ENCODE assay signal across 33 cellular contexts in genomic region chr4:37546586-37546985, GRCh38.
"Had no signal": no experiment of that assay in that cellular context is flagged by ENCODE, and none has a peak within 500 bp of the region (broad histone marks: within the 10 kb centered on the region; RNA-seq: fewer than 3 reads in every experiment).

No MANE protein-coding gene starts in this region.

- H3K4me3 ChIP-seq: MG63 had no signal

- H3K4me2 ChIP-seq: KMS-11 had no signal

- H3K36me3 ChIP-seq: MG63 had no signal

- H3K9ac ChIP-seq: KMS-11 had no signal

- H3K27me3 ChIP-seq: MG63 had no signal

- H3K9me3 ChIP-seq: MG63 had no signal

- H3K27ac ChIP-seq: KMS-11 had no signal

- DNase-seq: Kasumi-1, KG1, MG63, MM.1S, NCI-H1048, NCI-H1092, NCI-H1092 treated with DMSO at 0.1 percent for 48 hours, NCI-H1105, NCI-H1105 treated with DMSO at 0.1 percent for 48 hours, NCI-H1417, NCI-H1417 treated with DMSO at 0.1 percent for 48 hours, NCI-H1436, NCI-H1436 treated with DMSO at 0.1 percent for 48 hours, NCI-H146, NCI-H1694, NCI-H1694 treated with DMSO at 0.1 percent for 48 hours, NCI-H187, NCI-H187 treated with DMSO at 0.1 percent for 48 hours, NCI-H1930, NCI-H2029, NCI-H2029 treated with DMSO at 0.1 percent for 48 hours, NCI-H2081, NCI-H2081 treated with DMSO at 0.1 percent for 48 hours, NCI-H2107, NCI-H2171, NCI-H2171 treated with DMSO at 0.1 percent for 48 hours, NCI-H2227 treated with DMSO at 0.1 percent for 48 hours, NCI-H226, NCI-H345, NCI-H446, NCI-H446 treated with DMSO at 0.1 percent for 48 hours, NCI-H510A had no signal
